27 cellular contexts compared by ENCODE assay signal in the genomic region with DNA sequence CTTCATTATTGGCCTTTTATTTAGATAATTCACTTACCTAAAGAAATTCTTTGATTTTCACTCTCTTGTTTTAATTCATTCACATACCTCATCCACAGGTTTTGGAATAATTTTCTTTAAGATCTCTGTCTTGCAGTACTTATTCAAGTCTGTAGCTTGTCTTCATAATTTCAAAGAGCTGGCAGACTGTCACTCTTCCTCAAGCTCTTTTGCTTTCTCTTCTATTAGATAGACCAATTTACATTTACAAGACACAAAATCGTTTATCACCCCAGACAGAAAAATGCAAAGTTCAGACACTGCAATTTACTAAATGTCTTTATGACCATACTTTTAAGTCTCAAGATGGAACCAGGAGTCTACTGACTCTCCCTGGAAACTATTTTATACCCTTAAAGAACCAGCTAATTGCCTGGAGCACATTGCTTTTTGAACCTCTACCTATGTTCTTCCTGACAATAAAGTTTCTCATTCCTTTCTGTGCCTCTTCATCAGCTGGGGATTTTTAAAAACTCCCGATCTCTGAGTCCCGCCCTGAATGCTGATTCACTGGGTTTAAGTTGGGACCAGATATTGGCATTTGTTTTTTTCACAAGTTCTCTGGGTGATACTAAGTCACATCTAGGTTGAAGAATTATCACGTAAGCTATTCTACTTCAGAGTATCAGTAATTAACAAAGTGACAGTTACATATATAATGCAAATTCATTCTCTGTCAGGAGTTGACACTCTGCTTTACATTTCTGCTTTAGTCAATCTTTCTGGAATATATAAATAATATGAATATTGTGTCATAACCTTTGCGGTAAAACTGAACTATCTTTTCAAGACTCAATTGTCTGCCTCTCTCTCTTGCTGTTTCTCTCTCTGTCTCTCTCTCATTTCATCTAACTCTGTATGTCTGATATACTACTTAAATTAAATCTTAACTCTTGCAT.
"Had no signal": no experiment of that assay in that cellular context is flagged by ENCODE, and none has a peak within 500 bp of the region (broad histone marks: within the 10 kb centered on the region; RNA-seq: fewer than 3 reads in every experiment).

No MANE protein-coding gene starts in this region.

- DNase-seq: activated CD4-positive, alpha-beta T cell treated with anti-CD3 and anti-CD28 coated beads for 48 hours; activated CD4-positive, alpha-beta T cell treated with anti-CD3 and anti-CD28 coated beads, Interleukin-2, amount 50 U/mL, for 48 hours; activated CD8-positive, alpha-beta memory T cell treated with anti-CD3 and anti-CD28 coated beads for 24 hours; activated effector memory CD4-positive, alpha-beta T cell treated with anti-CD3 and anti-CD28 coated beads, Interleukin-2, amount 50 U/mL, for 16 hours; activated naive CD4-positive, alpha-beta T cell treated with anti-CD3 and anti-CD28 coated beads for 36 hours; activated naive CD8-positive, alpha-beta T cell treated with anti-CD3 and anti-CD28 coated beads for 36 hours; activated T-cell treated with anti-CD3 and anti-CD28 coated beads, Interleukin-2, amount 50 U/mL, for 1 hour; adrenal gland; aorta; body of pancreas; cerebellar nuclear complex; colonic mucosa; effector CD8-positive, alpha-beta T cell; gastrocnemius medialis; glutamatergic neuron; kidney; natural killer cell; stimulated activated CD4-positive, alpha-beta T cell treated with anti-CD3 and anti-CD28 coated beads, Interleukin-15, amount 100 ng/mL, for 24 hours; stimulated activated CD4-positive, alpha-beta T cell treated with anti-CD3 and anti-CD28 coated beads, Interleukin-2, amount 100 ng/mL, for 24 hours; stimulated activated naive B cell treated with anti-CD40 and anti-IgM and Interleukin-4, amounts not matched to agents 10 μg/mL and 1 μg/mL and 100 μg/mL, for 72 hours; stomach; T1000; thyroid gland; WERI-Rb-1 had no signal

- H3K27me3 ChIP-seq: adrenal gland, body of pancreas, cardiac muscle cell, colonic mucosa, gastrocnemius medialis, right atrium auricular region, stomach, thyroid gland had no signal

- H3K4me3 ChIP-seq: adrenal gland, body of pancreas, cardiac muscle cell, colonic mucosa, gastrocnemius medialis, right atrium auricular region, stomach, thyroid gland had no signal

- H3K36me3 ChIP-seq: adrenal gland, colonic mucosa, gastrocnemius medialis, right atrium auricular region, stomach, thyroid gland, WERI-Rb-1 had no signal

- H3K27ac ChIP-seq: adrenal gland, body of pancreas, cardiac muscle cell, colonic mucosa, gastrocnemius medialis, right atrium auricular region, stomach, thyroid gland, WERI-Rb-1 had no signal

- ATAC-seq: activated CD4-positive, CD25-positive, alpha-beta regulatory T cell treated with anti-CD3 and anti-CD28 coated beads, Interleukin-2, amount 50 U/mL, for 24 hours; body of pancreas; gastrocnemius medialis; natural killer cell; stimulated activated naive B cell treated with anti-CD40 and anti-IgM and Interleukin-4, amounts not matched to agents 10 μg/mL and 1 μg/mL and 100 μg/mL, for 72 hours had no signal

- H3K4me1 ChIP-seq: adrenal gland, body of pancreas, colonic mucosa, gastrocnemius medialis, right atrium auricular region, thyroid gland had no signal

- H3K9me3 ChIP-seq: adrenal gland, body of pancreas, colonic mucosa, gastrocnemius medialis, right atrium auricular region, stomach, thyroid gland had no signal
